ENCODE assay signal across 3 cellular contexts in the genomic region with DNA sequence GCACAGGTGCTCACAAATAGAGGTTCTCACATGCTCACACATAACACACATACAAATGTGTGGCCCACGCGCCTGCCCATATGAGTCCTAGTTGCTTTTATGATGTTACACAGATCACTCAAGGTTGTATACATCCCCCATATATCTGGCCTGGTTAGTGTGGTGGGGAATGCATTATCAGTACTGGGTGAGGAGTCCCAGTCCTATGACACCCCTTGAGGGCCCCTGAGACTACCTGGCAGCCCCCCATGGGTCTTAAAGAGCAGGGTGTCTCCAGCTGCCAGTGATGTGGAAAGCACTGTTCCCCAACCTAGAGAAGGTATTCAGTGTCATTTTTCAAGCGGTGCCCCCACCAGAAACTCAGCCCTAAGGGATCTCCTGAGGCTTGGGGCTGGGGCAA.
TF ChIP-seq lines count a peak whose summit lies in the region.

No MANE protein-coding gene starts in this region.

TF ChIP-seq in GM23338, 12 proteins besides CTCF, POLR2A, EP300 and RAD21:
- TF ChIP-seq ZNF331 (CRISPR knock-in tag; IDR thresholded peaks at IDR 0.05; ENCODE audit: low read depth) = no peak
- TF ChIP-seq EZH2 (IDR thresholded peaks at IDR 0.05; ENCODE audit: low read depth, unreplicated experiment) = peak; percentile 20
TF ChIP-seq in GM23338: peak in this region for 1.

TF ChIP-seq in endothelial cell of umbilical vein, 7 proteins besides CTCF, POLR2A, EP300 and RAD21:
- TF ChIP-seq EZH2 (IDR thresholded peaks at IDR 0.05; ENCODE audit: borderline replicate concordance, low read depth, low read length, severe bottlenecking) = peak; percentile 10
- TF ChIP-seq, protein P1, sequence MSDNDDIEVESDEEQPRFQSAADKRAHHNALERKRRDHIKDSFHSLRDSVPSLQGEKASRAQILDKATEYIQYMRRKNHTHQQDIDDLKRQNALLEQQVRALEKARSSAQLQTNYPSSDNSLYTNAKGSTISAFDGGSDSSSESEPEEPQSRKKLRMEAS (IDR thresholded peaks at IDR 0.05; ENCODE audit: insufficient read depth, insufficient read length) = no peak
TF ChIP-seq in endothelial cell of umbilical vein: peak in this region for 1.

TF ChIP-seq in SK-N-SH, 30 proteins besides CTCF, POLR2A, EP300 and RAD21:
- TF ChIP-seq, protein P2, sequence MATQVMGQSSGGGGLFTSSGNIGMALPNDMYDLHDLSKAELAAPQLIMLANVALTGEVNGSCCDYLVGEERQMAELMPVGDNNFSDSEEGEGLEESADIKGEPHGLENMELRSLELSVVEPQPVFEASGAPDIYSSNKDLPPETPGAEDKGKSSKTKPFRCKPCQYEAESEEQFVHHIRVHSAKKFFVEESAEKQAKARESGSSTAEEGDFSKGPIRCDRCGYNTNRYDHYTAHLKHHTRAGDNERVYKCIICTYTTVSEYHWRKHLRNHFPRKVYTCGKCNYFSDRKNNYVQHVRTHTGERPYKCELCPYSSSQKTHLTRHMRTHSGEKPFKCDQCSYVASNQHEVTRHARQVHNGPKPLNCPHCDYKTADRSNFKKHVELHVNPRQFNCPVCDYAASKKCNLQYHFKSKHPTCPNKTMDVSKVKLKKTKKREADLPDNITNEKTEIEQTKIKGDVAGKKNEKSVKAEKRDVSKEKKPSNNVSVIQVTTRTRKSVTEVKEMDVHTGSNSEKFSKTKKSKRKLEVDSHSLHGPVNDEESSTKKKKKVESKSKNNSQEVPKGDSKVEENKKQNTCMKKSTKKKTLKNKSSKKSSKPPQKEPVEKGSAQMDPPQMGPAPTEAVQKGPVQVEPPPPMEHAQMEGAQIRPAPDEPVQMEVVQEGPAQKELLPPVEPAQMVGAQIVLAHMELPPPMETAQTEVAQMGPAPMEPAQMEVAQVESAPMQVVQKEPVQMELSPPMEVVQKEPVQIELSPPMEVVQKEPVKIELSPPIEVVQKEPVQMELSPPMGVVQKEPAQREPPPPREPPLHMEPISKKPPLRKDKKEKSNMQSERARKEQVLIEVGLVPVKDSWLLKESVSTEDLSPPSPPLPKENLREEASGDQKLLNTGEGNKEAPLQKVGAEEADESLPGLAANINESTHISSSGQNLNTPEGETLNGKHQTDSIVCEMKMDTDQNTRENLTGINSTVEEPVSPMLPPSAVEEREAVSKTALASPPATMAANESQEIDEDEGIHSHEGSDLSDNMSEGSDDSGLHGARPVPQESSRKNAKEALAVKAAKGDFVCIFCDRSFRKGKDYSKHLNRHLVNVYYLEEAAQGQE (IDR thresholded peaks at IDR 0.05; ENCODE audit: low read depth, low read length) = no peak
- no peak for TF ChIP-seq TCF12 (IDR thresholded peaks at IDR 0.05)
- TF ChIP-seq, protein P3, sequence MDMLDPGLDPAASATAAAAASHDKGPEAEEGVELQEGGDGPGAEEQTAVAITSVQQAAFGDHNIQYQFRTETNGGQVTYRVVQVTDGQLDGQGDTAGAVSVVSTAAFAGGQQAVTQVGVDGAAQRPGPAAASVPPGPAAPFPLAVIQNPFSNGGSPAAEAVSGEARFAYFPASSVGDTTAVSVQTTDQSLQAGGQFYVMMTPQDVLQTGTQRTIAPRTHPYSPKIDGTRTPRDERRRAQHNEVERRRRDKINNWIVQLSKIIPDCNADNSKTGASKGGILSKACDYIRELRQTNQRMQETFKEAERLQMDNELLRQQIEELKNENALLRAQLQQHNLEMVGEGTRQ (IDR thresholded peaks at IDR 0.05; ENCODE audit: borderline replicate concordance, low read depth, low read length) = no peak
TF ChIP-seq in SK-N-SH: peak in this region for 0.
